ENCODE assay signal across 8 cellular contexts in genomic region chr17:1005361-1005946, GRCh38. TPM values are rescaled to one million over a fixed set of nuclear protein-coding genes. Genes with fewer than 3 reads are reported as not detected.
DNase-seq lines count a peak whose midpoint lies in the region; ATAC-seq and TF ChIP-seq lines count a peak whose summit lies in the region.

No MANE protein-coding gene starts in this region.

- H3K9me3 Mint-ChIP-seq in memory B cell = no peaks in the 10 kb centered on the region

- H3K36me3 Mint-ChIP-seq in memory B cell = peaks cover 18% of the 10 kb centered on the region

- peak overlapping the region; percentile 54 for H3K27ac Mint-ChIP-seq in memory B cell

- TF ChIP-seq CTCF in GM10266 (IDR thresholded peaks at IDR 0.05; ENCODE audit: control insufficient read depth, insufficient read depth, low read depth, missing control alignments) = no peak

- ATAC-seq in memory B cell (ENCODE audit: low read depth) = no peak
- peak; percentile 43 for ATAC-seq in aorta (ENCODE audit: low FRiP score)

- no peaks in the 10 kb centered on the region for H3K27me3 Mint-ChIP-seq in memory B cell

- WGBS in aorta, 2 donors = 3 to 5% methylated on average over 23 of the region's 23 CpGs

- intact Hi-C loops in aorta (cut with DNase I) = loop anchor here (2.0 to 10.0 kb wide), 3 partner anchors 41 to 99 kb away; no protein-coding TSS in a partner anchor

- peak overlapping the region; percentile 60 for H3K9ac ChIP-seq in BLaER1

- no peaks in the 10 kb centered on the region for H3K9me3 ChIP-seq in BLaER1
- H3K9me3 ChIP-seq in aorta (ENCODE audit: control insufficient read depth, low read length) = no peaks in the 10 kb centered on the region

- peak overlapping the region; percentile 89 for H3K4me2 ChIP-seq in BLaER1

- DNase-seq in NCI-H1694 treated with DMSO at 0.1 percent for 48 hours (lab: John Stamatoyannopoulos, UW) (peak; percentile 43), memory B cell (ENCODE audit: low spot score in 2 of 2) (no peak), aorta (peak; percentile 85 to 90), NOMO-1 treated with dmso at 0.1 percent for 144 hours (lab: John Stamatoyannopoulos, UW; ENCODE audit: unreplicated experiment) (no peak), EL (no peak), GM10266 (ENCODE audit: extremely low spot score) (no peak)

- H3K27me3 ChIP-seq in BLaER1 (no peaks in the 10 kb centered on the region), aorta (ENCODE audit: control insufficient read depth in 1 of 2, insufficient read depth in 2 of 2, low read length in 1 of 2) (no peaks in the 10 kb centered on the region)

- H3K4me1 ChIP-seq in BLaER1 (peaks cover 67% of the 10 kb centered on the region), aorta (ENCODE audit: control insufficient read depth in 1 of 2, insufficient read depth in 2 of 2, low read length in 2 of 2) (peaks cover 0 to 5% of the 10 kb centered on the region in 2 donors)

- H3K4me3 ChIP-seq in BLaER1 (peak overlapping the region; percentile 6; the same call in 1 of the 2 replicates), aorta (ENCODE audit: low read length in 2 of 2) (no peak overlapping the region)

- H3K36me3 ChIP-seq in BLaER1 (peaks cover 70% of the 10 kb centered on the region), aorta (ENCODE audit: control insufficient read depth in 1 of 2, insufficient read depth in 2 of 2, low read length in 1 of 2) (no peaks in the 10 kb centered on the region)

- H3K27ac ChIP-seq in BLaER1 = peak overlapping the region; percentile 62
- H3K27ac ChIP-seq in cingulate gyrus (ENCODE audit: low read depth, low read length) = peak overlapping the region; percentile 86
- peak overlapping the region; percentile 32 to 53 for H3K27ac ChIP-seq in aorta (ENCODE audit: low read depth in 1 of 2, low read length in 2 of 2)

- no peak overlapping the region for H3K4me3 Mint-ChIP-seq in memory B cell

- peaks cover 37% of the 10 kb centered on the region for H4K20me1 ChIP-seq in BLaER1

- H3K4me1 Mint-ChIP-seq in memory B cell = no peaks in the 10 kb centered on the region

RNA-seq across cellular contexts. Expression of gene TIMM22, which starts 8.5 kb away (rescaled TPM):
- total RNA-seq in aorta = 1 to 10 TPM; 7.7 to 9.1 TPM
- polyA plus RNA-seq in aorta = 1 to 10 TPM; 8.4 to 9.1 TPM

RNA-seq across cellular contexts. Expression of gene NXN, which starts 25.9 kb away (rescaled TPM):
- 10 to 100 TPM; 23.4 to 41.0 TPM for total RNA-seq in aorta
- polyA plus RNA-seq in aorta = 10 to 100 TPM; 13.0 to 20.4 TPM

Comparison
In these comparisons a context has a peak if more than half of its experiments do, and no peak if none do; other contexts are left out.
1. DNase-seq: peak in NCI-H1694 treated with DMSO at 0.1 percent for 48 hours (single experiment) and aorta (2 of 2); none in memory B cell (0 of 2), NOMO-1 treated with dmso at 0.1 percent for 144 hours (single experiment), EL (single experiment) and GM10266 (single experiment).
2. Peak in every context shown above with its lines, with median percentiles within 50 percentile points of each other: H3K27ac ChIP-seq.